21 cellular contexts compared by ENCODE assay signal in genomic region chr10:72601144-72601543, GRCh38. TPM values are rescaled to one million over a fixed set of nuclear protein-coding genes. Genes with fewer than 3 reads are reported as not detected.
DNase-seq lines count a peak whose midpoint lies in the region; ATAC-seq, FAIRE-seq and TF ChIP-seq lines count a peak whose summit lies in the region.
"Had no signal": no experiment of that assay in that cellular context is flagged by ENCODE, and none has a peak within 500 bp of the region (broad histone marks: within the 10 kb centered on the region; RNA-seq: fewer than 3 reads in every experiment).

No MANE protein-coding gene starts in this region.

- no peak overlapping the region for H3K4me3 Mint-ChIP-seq in central memory CD8-positive, alpha-beta T cell
- H3K4me3 Mint-ChIP-seq: B cell; CD4-positive, alpha-beta T cell; CD8-positive, alpha-beta T cell had no signal

- no peak for TF ChIP-seq RAD21 in HepG2 (CRISPR knock-in tag; IDR thresholded peaks at IDR 0.05)

- H4K20me1 ChIP-seq in HepG2 (ENCODE audit: insufficient read depth, low read length), result no peaks in the 10 kb centered on the region

- DNase-seq in HepG2 (ENCODE audit: low spot score) (no peak), right lobe of liver (no peak), NCI-H2029 treated with DMSO at 0.1 percent for 48 hours (lab: John Stamatoyannopoulos, UW) (no peak), anterior cingulate cortex (lab: John Stamatoyannopoulos, UW) (no peak)
- DNase-seq in central memory CD8-positive, alpha-beta T cell (ENCODE audit: low spot score in 2 of 2), result no peak
- DNase-seq: AML-193; Caco-2; Calu3; CD4-positive, alpha-beta T cell; CD8-positive, alpha-beta T cell; DMS79 treated with DMSO at 0.1 percent for 48 hours; GF-D8 had no signal

- TF ChIP-seq POLR2A in HepG2 (IDR thresholded peaks at IDR 0.05; ENCODE audit: insufficient read depth in 1 of 2, low read depth in 2 of 2, low read length in 2 of 2) (no peak), right lobe of liver (IDR thresholded peaks at IDR 0.05) (no peak)

- CTCF ChIA-PET in HepG2 (lab: Yijun Ruan, JAX; ENCODE audit: low intra/inter-chr PET ratio, low total read pairs), result no interaction called here

- no peaks in the 10 kb centered on the region for H3K9me3 ChIP-seq in HepG2 (ENCODE audit: low read length)
- no peaks in the 10 kb centered on the region for H3K9me3 ChIP-seq in right lobe of liver
- H3K9me3 ChIP-seq: A549; BLaER1 treated with 17β-estradiol and CSF1 and Interleukin-3, amounts not matched to agents 10 nM and 100 nM; Caco-2 had no signal

- H2AFZ ChIP-seq in HepG2 (ENCODE audit: low read length), result no peak overlapping the region

- peaks cover 7% of the 10 kb centered on the region for H3K79me2 ChIP-seq in HepG2 (ENCODE audit: insufficient read depth, low read length)

- TF ChIP-seq EP300 in HepG2 (IDR thresholded peaks at IDR 0.05; ENCODE audit: low read depth in 2 of 2, low read length in 2 of 2) (no peak), HepG2 (CRISPR knock-in tag; IDR thresholded peaks at IDR 0.05; ENCODE audit: borderline replicate concordance) (no peak)

- peak overlapping the region; percentile 25 for H3K27ac Mint-ChIP-seq in central memory CD8-positive, alpha-beta T cell (ENCODE audit: low read depth)
- H3K27ac Mint-ChIP-seq: B cell; CD4-positive, alpha-beta T cell; CD8-positive, alpha-beta T cell had no signal

- no peaks in the 10 kb centered on the region for H3K9me3 Mint-ChIP-seq in central memory CD8-positive, alpha-beta T cell
- H3K9me3 Mint-ChIP-seq: CD4-positive, alpha-beta T cell; CD8-positive, alpha-beta T cell had no signal

- H3K4me1 ChIP-seq in HepG2 (ENCODE audit: insufficient read depth, low read length) (no peaks in the 10 kb centered on the region), right lobe of liver (no peaks in the 10 kb centered on the region)
- H3K4me1 ChIP-seq: A549, Caco-2 had no signal

- H3K9ac ChIP-seq in HepG2 (ENCODE audit: insufficient read depth, low read depth, low read length), result no peak overlapping the region
- H3K9ac ChIP-seq: BLaER1 treated with 17β-estradiol and CSF1 and Interleukin-3, amounts not matched to agents 10 nM and 100 nM had no signal

- H3K4me1 Mint-ChIP-seq in central memory CD8-positive, alpha-beta T cell, result peaks cover 5% of the 10 kb centered on the region

- no peak for ATAC-seq in HepG2
- ATAC-seq in right lobe of liver, result no peak
- no peak for ATAC-seq in central memory CD8-positive, alpha-beta T cell (replicated peaks; ENCODE audit: extremely low read depth, poor library complexity, severe bottlenecking)
- ATAC-seq: A549; CD8-positive, alpha-beta T cell had no signal

- no peak overlapping the region for H3K4me3 ChIP-seq in HepG2 (replicated peaks in 1 of 3; ENCODE audit: insufficient read depth in 1 of 3, low read depth in 2 of 3, low read length in 3 of 3)
- no peak overlapping the region for H3K4me3 ChIP-seq in right lobe of liver
- H3K4me3 ChIP-seq: A549; BLaER1 treated with 17β-estradiol and CSF1 and Interleukin-3, amounts not matched to agents 10 nM and 100 nM had no signal

- H3K27ac ChIP-seq in HepG2 (ENCODE audit: extremely low read length, insufficient read depth, low read length) (no peak overlapping the region), right lobe of liver (no peak overlapping the region)
- H3K27ac ChIP-seq: 22Rv1; A549; BLaER1 treated with 17β-estradiol and CSF1 and Interleukin-3, amounts not matched to agents 10 nM and 100 nM; C4-2B had no signal

- no peaks in the 10 kb centered on the region for H3K36me3 ChIP-seq in HepG2 (replicated peaks in 1 of 2; ENCODE audit: control insufficient read depth in 1 of 2, insufficient read depth in 2 of 2, low read length in 2 of 2)
- no peaks in the 10 kb centered on the region for H3K36me3 ChIP-seq in right lobe of liver

- no peaks in the 10 kb centered on the region for H3K36me3 Mint-ChIP-seq in central memory CD8-positive, alpha-beta T cell (ENCODE audit: insufficient read depth)

- no TSS peak for BruUV-seq in HepG2 (replicated peaks; lab: Mats Ljungman, UMichigan)

- FAIRE-seq in HepG2 (lab: Jason Lieb, UNC), result peak; percentile 21
- FAIRE-seq: A549, D721Med, G401.6, GM12891, GM19239 had no signal

- intact Hi-C loops in HepG2 (cut with micrococcal nuclease; ENCODE audit: unreplicated experiment) (no loop called here), right lobe of liver (cut with DNase I) (no loop called here)

- WGBS in HepG2 (ENCODE audit: low lambda C conversion rate), result 61% methylated on average over 2 of the region's 2 CpGs
- WGBS in right lobe of liver (ENCODE audit: insufficient coverage, low coverage, low lambda C conversion rate, missing lambda C conversion rate), result 86% methylated on average over 2 of the region's 2 CpGs

- H3K27me3 Mint-ChIP-seq in central memory CD8-positive, alpha-beta T cell, result no peaks in the 10 kb centered on the region
- H3K27me3 Mint-ChIP-seq: B cell; CD4-positive, alpha-beta T cell had no signal

- in situ Hi-C loops in HepG2 (cut with HindIII; ENCODE audit: extremely low pct_ligation_motif_present, low pct_unique_long_range_greater_than_20kb), result no loop called here

- TF ChIP-seq CTCF in HepG2 (CRISPR knock-in tag; IDR thresholded peaks at IDR 0.05) (no peak), right lobe of liver (IDR thresholded peaks at IDR 0.05) (no peak)

- no peak overlapping the region for H3K4me2 ChIP-seq in HepG2 (ENCODE audit: low read depth, low read length)
- H3K4me2 ChIP-seq: A549; BLaER1 treated with 17β-estradiol and CSF1 and Interleukin-3, amounts not matched to agents 10 nM and 100 nM had no signal

- H3K27me3 ChIP-seq in HepG2 (ENCODE audit: control insufficient read depth in 1 of 2, insufficient read depth in 2 of 2, low read length in 2 of 2) (no peaks in the 10 kb centered on the region), right lobe of liver (no peaks in the 10 kb centered on the region)
- H3K27me3 ChIP-seq: BLaER1 treated with 17β-estradiol and CSF1 and Interleukin-3, amounts not matched to agents 10 nM and 100 nM had no signal

- POLR2A ChIA-PET in HepG2 (lab: Yijun Ruan, JAX), result no interaction called here

TF ChIP-seq in HepG2, 621 proteins besides CTCF, POLR2A, EP300 and RAD21:
- TF ChIP-seq GLMP (CRISPR knock-in tag; IDR thresholded peaks at IDR 0.05; ENCODE audit: borderline replicate concordance), result no peak
- TF ChIP-seq GPN1 (CRISPR knock-in tag; IDR thresholded peaks at IDR 0.05; ENCODE audit: borderline replicate concordance), result no peak
- TF ChIP-seq, protein P1, sequence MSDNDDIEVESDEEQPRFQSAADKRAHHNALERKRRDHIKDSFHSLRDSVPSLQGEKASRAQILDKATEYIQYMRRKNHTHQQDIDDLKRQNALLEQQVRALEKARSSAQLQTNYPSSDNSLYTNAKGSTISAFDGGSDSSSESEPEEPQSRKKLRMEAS (IDR thresholded peaks at IDR 0.05), result no peak
- TF ChIP-seq TRAFD1 (CRISPR knock-in tag; IDR thresholded peaks at IDR 0.05; ENCODE audit: borderline replicate concordance), result no peak

RNA-seq across cellular contexts. Expression of gene MICU1, which starts 24.7 kb away (rescaled TPM):
- 56.1 and 70.3 TPM in 2 replicates for total RNA-seq in HepG2 (2016; rRNA removed; fragmentation: Illumina TruSeq; extraction: Trizol)
- 11.5 and 13.8 TPM in 2 replicates for total RNA-seq in HepG2 (2016; cell fraction: cytosol; rRNA removed; fragmentation: Illumina TruSeq; extraction: Trizol; ENCODE audit: low read depth)
- 53.2 and 64.7 TPM in 2 replicates for total RNA-seq in HepG2 (2016; cell fraction: insoluble cytoplasmic fraction; rRNA removed; fragmentation: Illumina TruSeq; extraction: Trizol)
- 24.0 and 26.1 TPM in 2 replicates for total RNA-seq in HepG2 (2016; cell fraction: membrane; rRNA removed; fragmentation: Illumina TruSeq; extraction: Trizol)
- total RNA-seq in HepG2 (2016; cell fraction: nucleus; rRNA removed; fragmentation: Illumina TruSeq; extraction: Trizol), result 34.2 and 41.8 TPM in 2 replicates
- polyA plus RNA-seq in HepG2 (2011; rRNA removed), result 32.5 and 35.2 TPM in 2 replicates
- 28.3 and 35.6 TPM in 2 replicates for polyA plus RNA-seq in HepG2 (2011; cell fraction: cytosol; rRNA removed)
- 15.9 and 21.5 TPM in 2 replicates for polyA plus RNA-seq in HepG2 (2011; cell fraction: nucleus; rRNA removed)
- 41.4 and 61.9 TPM in 2 replicates for polyA plus RNA-seq in HepG2 (2012)
- polyA plus RNA-seq in HepG2 (2016; cell fraction: cytosol; fragmentation: Illumina TruSeq; extraction: Trizol; ENCODE audit: low read depth), result 9.9 and 13.3 TPM in 2 replicates
- 65.0 and 70.1 TPM in 2 replicates for polyA plus RNA-seq in HepG2 (2016; cell fraction: insoluble cytoplasmic fraction; fragmentation: Illumina TruSeq; extraction: Trizol; ENCODE audit: low read depth)
- 24.5 and 25.1 TPM in 2 replicates for polyA plus RNA-seq in HepG2 (2016; cell fraction: membrane; fragmentation: Illumina TruSeq; extraction: Trizol; ENCODE audit: low read depth)
- polyA plus RNA-seq in HepG2 (2016; cell fraction: nucleus; fragmentation: Illumina TruSeq; extraction: Trizol; ENCODE audit: insufficient read depth, low read depth), result 32.3 and 34.1 TPM in 2 replicates
- 43.1 and 46.3 TPM in 2 replicates for polyA minus RNA-seq in HepG2 (2011; rRNA and poly(A)+ RNA removed; ENCODE audit: low replicate concordance)
- polyA minus RNA-seq in HepG2 (2011; cell fraction: cytosol; rRNA and poly(A)+ RNA removed), result 17.9 and 20.9 TPM in 2 replicates
- 39.0 and 39.1 TPM in 2 replicates for polyA minus RNA-seq in HepG2 (2011; cell fraction: nucleus; rRNA and poly(A)+ RNA removed)
- total RNA-seq in right lobe of liver, result 10 to 100 TPM; 25.3 to 55.3 (median 38.2) TPM
